Comparison of ENCODE assay signal across 14 cellular contexts in the genomic region with DNA sequence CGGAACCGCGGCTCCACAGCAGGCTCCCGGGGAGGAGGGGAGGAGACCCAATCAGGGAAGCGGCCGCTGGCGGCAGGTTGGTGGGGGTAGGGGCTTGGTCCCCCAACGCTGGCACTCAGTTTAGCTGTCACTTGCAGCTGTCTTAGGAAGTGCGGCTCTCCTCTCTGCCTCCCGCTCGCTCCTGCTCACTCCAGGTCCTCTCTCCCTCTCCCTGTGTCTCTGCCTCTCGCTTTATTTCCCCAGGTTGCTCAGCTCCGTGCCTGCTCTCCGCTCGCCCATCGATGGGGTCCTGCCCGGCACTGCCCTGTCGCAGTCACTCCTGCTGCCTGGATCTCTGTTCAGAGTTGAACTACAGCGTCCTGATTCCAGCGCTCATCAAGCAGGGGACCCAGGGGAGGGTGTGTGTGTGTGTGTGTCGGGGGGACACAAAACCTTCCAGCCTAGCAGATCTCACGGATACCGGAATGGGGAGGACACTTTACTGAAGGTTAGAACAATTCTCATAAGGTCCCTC.
DNase-seq lines count a peak whose midpoint lies in the region; ATAC-seq and TF ChIP-seq lines count a peak whose summit lies in the region.
"Had no signal": no experiment of that assay in that cellular context is flagged by ENCODE, and none has a peak within 500 bp of the region (broad histone marks: within the 10 kb centered on the region; RNA-seq: fewer than 3 reads in every experiment).

No MANE protein-coding gene starts in this region.

- peaks cover 97% of the 10 kb centered on the region for H3K27me3 ChIP-seq in ACC112 (ENCODE audit: insufficient read depth, low read length)
- H3K27me3 ChIP-seq in CD8-positive, alpha-beta T cell (ENCODE audit: insufficient read depth, low read length), result peaks cover 4% of the 10 kb centered on the region
- peaks cover 74 to 89% of the 10 kb centered on the region in 2 experiments for H3K27me3 ChIP-seq in mesenchymal stem cell (ENCODE audit: control insufficient read depth in 1 of 2, insufficient read depth in 1 of 2, low read length in 2 of 2)
- peaks cover 87% of the 10 kb centered on the region for H3K27me3 ChIP-seq in lower lobe of right lung (ENCODE audit: low read depth)

- peak overlapping the region; percentile 62 for H3K4me3 Mint-ChIP-seq in CD8-positive, alpha-beta T cell

- H3K4me1 Mint-ChIP-seq in CD8-positive, alpha-beta T cell (ENCODE audit: low read depth), result peaks cover 9% of the 10 kb centered on the region

- no peaks in the 10 kb centered on the region for H3K9me3 Mint-ChIP-seq in CD8-positive, alpha-beta T cell

- no peak for TF ChIP-seq CTCF in CD8-positive, alpha-beta T cell (IDR thresholded peaks at IDR 0.05)
- TF ChIP-seq CTCF in lower lobe of right lung (IDR thresholded peaks at IDR 0.05), result no peak

- H3K9me3 ChIP-seq in CD8-positive, alpha-beta T cell (ENCODE audit: low read length), result no peaks in the 10 kb centered on the region
- no peaks in the 10 kb centered on the region for H3K9me3 ChIP-seq in mesenchymal stem cell (ENCODE audit: control insufficient read depth, low read length)
- no peaks in the 10 kb centered on the region for H3K9me3 ChIP-seq in lower lobe of right lung

- H3K36me3 ChIP-seq in ACC112 (ENCODE audit: insufficient read depth, low read length), result no peaks in the 10 kb centered on the region
- no peaks in the 10 kb centered on the region for H3K36me3 ChIP-seq in CD8-positive, alpha-beta T cell (ENCODE audit: insufficient read depth, low read length)
- H3K36me3 ChIP-seq in mesenchymal stem cell (ENCODE audit: control insufficient read depth in 1 of 2, insufficient read depth in 2 of 2, low read depth in 1 of 2, low read length in 2 of 2), result no peaks in the 10 kb centered on the region
- H3K36me3 ChIP-seq in lower lobe of right lung, result no peaks in the 10 kb centered on the region

- POLR2A ChIA-PET in CD8-positive, alpha-beta T cell (lab: Charles Lee), result no interaction called here

- H3K79me1 ChIP-seq in mesenchymal stem cell (replicated peaks; ENCODE audit: low read length, poor library complexity, severe bottlenecking), result no peaks in the 10 kb centered on the region

- DNase-seq in CD8-positive, alpha-beta T cell, result no peak
- DNase-seq in astrocyte of the hippocampus (ENCODE audit: low read depth, low spot score) (peak; percentile 3), mesenchymal stem cell (no peak), lower lobe of right lung (no peak), hepatic stellate cell (ENCODE audit: low spot score) (no peak), activated gamma-delta T cell treated with Interleukin-2 at 50 U/mL for 16 hours (no peak)
- DNase-seq: activated CD4-positive, CD25-positive, alpha-beta regulatory T cell treated with anti-CD3 and anti-CD28 coated beads, Interleukin-2, amount 50 U/mL, for 72 hours; cortex of kidney; NCI-H446 treated with DMSO at 0.1 percent for 48 hours; SHP77 treated with DMSO at 0.1 percent for 48 hours; stimulated activated CD4-positive, alpha-beta T cell treated with anti-CD3 and anti-CD28 coated beads, Interleukin-4, amount 100 ng/mL, for 1 hour had no signal

- H2BK12ac ChIP-seq in mesenchymal stem cell (ENCODE audit: low read length in 2 of 2), result no peak overlapping the region

- H3K36me3 Mint-ChIP-seq in CD8-positive, alpha-beta T cell, result no peaks in the 10 kb centered on the region

- H2AFZ ChIP-seq in ACC112 (ENCODE audit: low read length, unreplicated experiment), result no peak overlapping the region
- H2AFZ ChIP-seq in mesenchymal stem cell (ENCODE audit: low read depth, low read length), result peak overlapping the region; percentile 55

- H3K14ac ChIP-seq in mesenchymal stem cell (ENCODE audit: low read length in 2 of 2), result peak overlapping the region in 1 of 2 experiments; percentile 31

- H2BK15ac ChIP-seq in mesenchymal stem cell (ENCODE audit: low read depth, poor library complexity, severe bottlenecking), result no peak overlapping the region

- H3K9ac ChIP-seq in mesenchymal stem cell (ENCODE audit: low read length), result no peak overlapping the region

- no peak overlapping the region for H3K18ac ChIP-seq in mesenchymal stem cell (ENCODE audit: low read depth in 1 of 2, low read length in 2 of 2)

- H2BK120ac ChIP-seq in mesenchymal stem cell (ENCODE audit: low read depth, low read length), result no peak overlapping the region

- no peaks in the 10 kb centered on the region for H3K79me2 ChIP-seq in ACC112 (ENCODE audit: control insufficient read depth, insufficient read depth, low read length, unreplicated experiment)

- no peak overlapping the region for H3K4me2 ChIP-seq in mesenchymal stem cell (ENCODE audit: low read length, poor library complexity, severe bottlenecking)

- H3K23ac ChIP-seq in mesenchymal stem cell (ENCODE audit: low read length in 2 of 2), result no peak overlapping the region

- CTCF ChIA-PET in CD8-positive, alpha-beta T cell (lab: Charles Lee), result no interaction called here

- H4K91ac ChIP-seq in mesenchymal stem cell (ENCODE audit: low read length), result no peak overlapping the region

- H2AK5ac ChIP-seq in mesenchymal stem cell (ENCODE audit: low read length, severe bottlenecking), result no peak overlapping the region

- H3K4me1 ChIP-seq in ACC112 (ENCODE audit: control insufficient read depth, insufficient read depth, low read length, unreplicated experiment), result no peaks in the 10 kb centered on the region
- peaks cover 5% of the 10 kb centered on the region for H3K4me1 ChIP-seq in CD8-positive, alpha-beta T cell (ENCODE audit: insufficient read depth, low read length)
- H3K4me1 ChIP-seq in mesenchymal stem cell (ENCODE audit: control insufficient read depth, insufficient read depth, low read depth, low read length), result no peaks in the 10 kb centered on the region
- no peaks in the 10 kb centered on the region for H3K4me1 ChIP-seq in lower lobe of right lung

- peaks cover 52% of the 10 kb centered on the region for H3K27me3 Mint-ChIP-seq in CD8-positive, alpha-beta T cell (ENCODE audit: low read depth)

- no peak overlapping the region for H3K27ac Mint-ChIP-seq in CD8-positive, alpha-beta T cell

- H2BK5ac ChIP-seq in mesenchymal stem cell (ENCODE audit: low read depth, low read length, poor library complexity, severe bottlenecking), result no peak overlapping the region

- WGBS in mesenchymal stem cell, result 6% methylated on average over 23 of the region's 23 CpGs

- no peak overlapping the region for H3K4ac ChIP-seq in mesenchymal stem cell (ENCODE audit: low read depth in 1 of 2, low read length in 2 of 2)

- H3K27ac ChIP-seq in ACC112 (ENCODE audit: low read depth, low read length) (no peak overlapping the region), mesenchymal stem cell (ENCODE audit: low read length, poor library complexity, severe bottlenecking) (no peak overlapping the region), lower lobe of right lung (no peak overlapping the region)
- no peak overlapping the region for H3K27ac ChIP-seq in CD8-positive, alpha-beta T cell (ENCODE audit: low read depth, low read length)

- no peak for ATAC-seq in CD8-positive, alpha-beta T cell
- ATAC-seq in HG02678 (IDR thresholded peaks at IDR 0.05; ENCODE audit: unreplicated experiment) (no peak), lower lobe of right lung (no peak)
- ATAC-seq: left lobe of liver had no signal

- no peak overlapping the region for H4K8ac ChIP-seq in mesenchymal stem cell (ENCODE audit: low read length)

- intact Hi-C loops in CD8-positive, alpha-beta T cell (cut with DNase I, micrococcal nuclease), result no loop called here
- intact Hi-C loops in lower lobe of right lung (cut with DNase I), result no loop called here

- H3K4me3 ChIP-seq in ACC112 (ENCODE audit: low read depth, low read length) (0 out of 2 replicates have a peak overlapping the region, but pooled peaks have one; percentile 2), mesenchymal stem cell (ENCODE audit: insufficient read depth in 1 of 2, low read depth in 1 of 2, low read length in 2 of 2) (peak overlapping the region in 1 of 2 experiments; percentile 53), lower lobe of right lung (no peak overlapping the region)
- H3K4me3 ChIP-seq in CD8-positive, alpha-beta T cell (ENCODE audit: low read depth, low read length), result peak overlapping the region; percentile 33
